Comparison of ENCODE assay signal across 27 cellular contexts in the genomic region with DNA sequence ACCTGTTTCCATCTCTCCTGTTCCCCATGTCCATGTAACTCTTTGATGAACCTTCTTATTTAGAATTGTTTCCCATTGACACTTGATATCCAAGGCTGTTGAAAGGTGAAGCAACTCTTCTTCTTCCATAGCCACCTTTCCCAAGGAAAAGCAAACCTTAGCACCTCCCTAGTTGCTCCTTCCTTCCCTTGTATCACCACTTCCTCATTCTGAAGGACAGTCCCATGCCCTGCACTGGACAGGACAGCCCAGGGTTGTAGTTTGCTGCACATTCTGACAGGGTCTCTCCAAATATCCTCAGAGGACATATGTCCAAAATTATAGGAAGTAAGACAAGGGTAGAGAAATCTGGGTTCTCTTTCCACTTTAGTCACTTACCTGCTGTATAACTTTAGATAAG. TPM values are rescaled to one million over a fixed set of nuclear protein-coding genes. Genes with fewer than 3 reads are reported as not detected.
"Had no signal": no experiment of that assay in that cellular context is flagged by ENCODE, and none has a peak within 500 bp of the region (broad histone marks: within the 10 kb centered on the region; RNA-seq: fewer than 3 reads in every experiment).

No MANE protein-coding gene starts in this region.

- H3K9me3 Mint-ChIP-seq: dendritic cell treated with granulocyte-macrophage colony-stimulating factor and Interleukin-4, amounts not matched to agents 40 ng/mL and 50 ng/mL, for 4 days; effector memory CD8-positive, alpha-beta T cell had no signal

- FAIRE-seq: endometrium, islet of Langerhans had no signal

- H3K27ac Mint-ChIP-seq: dendritic cell treated with granulocyte-macrophage colony-stimulating factor and Interleukin-4, amounts not matched to agents 40 ng/mL and 50 ng/mL, for 4 days; effector memory CD8-positive, alpha-beta T cell; endodermal cell; mesothelial cell of epicardium had no signal

- H3K4me1 Mint-ChIP-seq: mesothelial cell of epicardium, naive B cell had no signal

- H3K9me3 ChIP-seq: colonic mucosa, esophagus squamous epithelium, gastrocnemius medialis, lower lobe of right lung, mucosa of descending colon had no signal

- DNase-seq: colonic mucosa; cortex of kidney; effector CD8-positive, alpha-beta T cell; effector memory CD8-positive, alpha-beta T cell; endodermal cell; erythroblast; esophagus squamous epithelium; foreskin fibroblast; foreskin melanocyte; gastrocnemius medialis; glutamatergic neuron; head of caudate nucleus; heart right ventricle; hippocampal formation; left cardiac atrium; left lung; left ventricle myocardium superior; lower lobe of right lung; mesenchymal stem cell; mucosa of descending colon; naive B cell had no signal

- H3K36me3 ChIP-seq: colonic mucosa, gastrocnemius medialis, lower lobe of right lung had no signal

- H3K4me3 ChIP-seq: colonic mucosa, esophagus squamous epithelium, gastrocnemius medialis, heart right ventricle, left lung, lower lobe of right lung, mucosa of descending colon had no signal

- H3K27me3 Mint-ChIP-seq: dendritic cell treated with granulocyte-macrophage colony-stimulating factor and Interleukin-4, amounts not matched to agents 40 ng/mL and 50 ng/mL, for 4 days; effector memory CD8-positive, alpha-beta T cell; naive B cell had no signal

- H3K36me3 Mint-ChIP-seq: mesothelial cell of epicardium had no signal

- H3K27me3 ChIP-seq: colonic mucosa, esophagus squamous epithelium, gastrocnemius medialis, heart right ventricle, left lung had no signal

- H3K4me1 ChIP-seq: colonic mucosa, esophagus squamous epithelium, gastrocnemius medialis, heart right ventricle, left lung, lower lobe of right lung had no signal

- H3K4me3 Mint-ChIP-seq: dendritic cell treated with granulocyte-macrophage colony-stimulating factor and Interleukin-4, amounts not matched to agents 40 ng/mL and 50 ng/mL, for 4 days; effector memory CD8-positive, alpha-beta T cell; endodermal cell; mesothelial cell of epicardium; naive B cell had no signal

- H3K27ac ChIP-seq: colonic mucosa, epithelial cell of prostate, esophagus squamous epithelium, gastrocnemius medialis, heart right ventricle, left lung, lower lobe of right lung had no signal

- ATAC-seq: effector memory CD8-positive, alpha-beta T cell; esophagus mucosa; gastrocnemius medialis; heart right ventricle; left cardiac atrium; left lung; left ventricle myocardium superior; lower lobe of right lung; mucosa of descending colon had no signal

RNA-seq across cellular contexts. Expression of gene CUZD1, which starts 6.2 kb away (rescaled TPM):
- total RNA-seq: mesothelial cell of epicardium had no signal

RNA-seq across cellular contexts. Expression of gene FAM24B, which starts 39.9 kb away (rescaled TPM):
- total RNA-seq: gastrocnemius medialis, mesothelial cell of epicardium had no signal
